11 cellular contexts compared by ENCODE assay signal in genomic region chr18:41378628-41379027, GRCh38.
DNase-seq lines count a peak whose midpoint lies in the region; ATAC-seq and TF ChIP-seq lines count a peak whose summit lies in the region.
"Had no signal": no experiment of that assay in that cellular context is flagged by ENCODE, and none has a peak within 500 bp of the region (broad histone marks: within the 10 kb centered on the region; RNA-seq: fewer than 3 reads in every experiment).

No MANE protein-coding gene starts in this region.

- H3F3A ChIP-seq in PC-3 (ENCODE audit: low read length, unreplicated experiment): no peaks in the 10 kb centered on the region

- peak; percentile 15 for DNase-seq in NCI-H82 (lab: John Stamatoyannopoulos, UW)
- no peak for DNase-seq in NCI-H82 treated with DMSO at 0.1 percent for 48 hours (lab: John Stamatoyannopoulos, UW; ENCODE audit: unreplicated experiment)
- peak; percentile 50 for DNase-seq in PC-3
- DNase-seq in fibroblast of lung (ENCODE audit: low read depth in 2 of 2): peak; percentile 56 to 87
- peak; percentile 11 for DNase-seq in stromal cell of bone marrow (ENCODE audit: low read depth)
- DNase-seq in putamen (ENCODE audit: low spot score): no peak
- DNase-seq in NCI-H2029 (lab: John Stamatoyannopoulos, UW): no peak
- DNase-seq: activated CD4-positive, alpha-beta memory T cell treated with anti-CD3 and anti-CD28 coated beads, Interleukin-2, amount 10 ng/mL, durations not matched to agents 7 days and 5 days; stimulated activated CD4-positive, alpha-beta T cell treated with anti-CD3 and anti-CD28 coated beads, Interleukin-12 subunit alpha, Interleukin-12 subunit beta, amount 100 ng/mL, for 4 hours had no signal

- H3K4me2 ChIP-seq in PC-3 (ENCODE audit: low read length): peak overlapping the region; percentile 25; the same call in 1 of the 2 replicates
- H3K4me2 ChIP-seq in fibroblast of lung (ENCODE audit: extremely low read depth, insufficient read depth, low read length): no peak overlapping the region
- H3K4me2 ChIP-seq: BLaER1 treated with 17β-estradiol and CSF1 and Interleukin-3, amounts not matched to agents 10 nM and 100 nM had no signal

- H3K4me1 ChIP-seq in PC-3 (ENCODE audit: insufficient read depth, low read length) (no peaks in the 10 kb centered on the region), fibroblast of lung (ENCODE audit: control insufficient read depth, extremely low read depth, insufficient read depth, low read length) (no peaks in the 10 kb centered on the region)

- H3K9me3 ChIP-seq in PC-3 (ENCODE audit: low read length) (no peaks in the 10 kb centered on the region), fibroblast of lung (ENCODE audit: control insufficient read depth, insufficient read depth, low read depth, low read length) (no peaks in the 10 kb centered on the region)
- H3K9me3 ChIP-seq: BLaER1 treated with 17β-estradiol and CSF1 and Interleukin-3, amounts not matched to agents 10 nM and 100 nM had no signal

- peak; percentile 78 for ATAC-seq in PC-3
- ATAC-seq in HG02678 (IDR thresholded peaks at IDR 0.05; ENCODE audit: unreplicated experiment): no peak

- H3K4me3 ChIP-seq in PC-3 (ENCODE audit: low read length) (no peak overlapping the region), fibroblast of lung (replicated peaks in 1 of 4; ENCODE audit: control extremely low read depth in 1 of 4, insufficient read depth in 1 of 4, low read depth in 3 of 4, low read length in 4 of 4) (peak overlapping the region in 1 of 4 experiments; percentile 30)
- H3K4me3 ChIP-seq: BLaER1 treated with 17β-estradiol and CSF1 and Interleukin-3, amounts not matched to agents 10 nM and 100 nM had no signal

- H3K27ac ChIP-seq in PC-3 (ENCODE audit: low read length): no peak overlapping the region
- H3K27ac ChIP-seq in fibroblast of lung (ENCODE audit: insufficient read depth, low read length): no peak overlapping the region
- H3K27ac ChIP-seq: BLaER1 treated with 17β-estradiol and CSF1 and Interleukin-3, amounts not matched to agents 10 nM and 100 nM had no signal

- intact Hi-C loops in PC-3 (cut with micrococcal nuclease): loop anchor here (2.0 to 10.0 kb wide), 4 partner anchors 124 to 514 kb away; no protein-coding TSS in a partner anchor

- POLR2A ChIA-PET in PC-3 (lab: Charles Lee; ENCODE audit: unreplicated experiment): no interaction called here

- TF ChIP-seq CTCF in PC-3 (conservative IDR thresholded peaks at IDR 0.05; ENCODE audit: low read depth, low read length) (peak; percentile 51), fibroblast of lung (conservative IDR thresholded peaks at IDR 0.05 in 1 of 2, IDR thresholded peaks at IDR 0.05 in 1 of 2; ENCODE audit: low read depth in 1 of 2, low read length in 2 of 2) (peak in 1 of 2 donors; percentile 56)

- BruUV-seq in PC-3 (replicated peaks; lab: Mats Ljungman, UMichigan): no TSS peak

- H3K27me3 ChIP-seq in PC-3 (ENCODE audit: low read length) (no peaks in the 10 kb centered on the region), fibroblast of lung (ENCODE audit: control insufficient read depth, insufficient read depth, low read length) (no peaks in the 10 kb centered on the region)
- H3K27me3 ChIP-seq: BLaER1 treated with 17β-estradiol and CSF1 and Interleukin-3, amounts not matched to agents 10 nM and 100 nM had no signal

- no peaks in the 10 kb centered on the region for H3K9me2 ChIP-seq in PC-3 (replicated peaks; ENCODE audit: low read length)

- H3K9ac ChIP-seq in PC-3 (ENCODE audit: low read length) (no peak overlapping the region), fibroblast of lung (ENCODE audit: insufficient read depth, low read length) (no peak overlapping the region)
- H3K9ac ChIP-seq: BLaER1 treated with 17β-estradiol and CSF1 and Interleukin-3, amounts not matched to agents 10 nM and 100 nM had no signal

- no peaks in the 10 kb centered on the region for H3K79me2 ChIP-seq in PC-3 (ENCODE audit: low read length)
- H3K79me2 ChIP-seq in fibroblast of lung (ENCODE audit: control insufficient read depth, insufficient read depth, low read length): no peaks in the 10 kb centered on the region

- CTCF ChIA-PET in PC-3 (lab: Charles Lee): interaction anchor here (1.0 kb wide), 1 partner anchor 282 kb away, joined by 4 read pairs; no protein-coding TSS in a partner anchor

- H4K20me1 ChIP-seq in PC-3 (ENCODE audit: low read length) (no peaks in the 10 kb centered on the region), fibroblast of lung (ENCODE audit: control insufficient read depth, extremely low read depth, insufficient read depth, low read length) (no peaks in the 10 kb centered on the region)
- H4K20me1 ChIP-seq: BLaER1 treated with 17β-estradiol and CSF1 and Interleukin-3, amounts not matched to agents 10 nM and 100 nM had no signal

- no peaks in the 10 kb centered on the region for H3K36me3 ChIP-seq in PC-3 (ENCODE audit: low read depth, low read length)
- H3K36me3 ChIP-seq in fibroblast of lung (ENCODE audit: control insufficient read depth, insufficient read depth, low read length): no peaks in the 10 kb centered on the region
- H3K36me3 ChIP-seq: BLaER1 treated with 17β-estradiol and CSF1 and Interleukin-3, amounts not matched to agents 10 nM and 100 nM had no signal

- H2AFZ ChIP-seq in PC-3 (ENCODE audit: low read length) (peak overlapping the region; percentile 55; the same call in 1 of the 2 replicates), fibroblast of lung (ENCODE audit: low read length) (no peak overlapping the region)

Comparison
In these comparisons a context has a peak if more than half of its experiments do, and no peak if none do; other contexts are left out.
1. DNase-seq: peak in NCI-H82 (single experiment), PC-3 (single experiment), fibroblast of lung (2 of 2) and stromal cell of bone marrow (single experiment); none in NCI-H82 treated with DMSO at 0.1 percent for 48 hours (single experiment), putamen (single experiment) and NCI-H2029 (single experiment).